Comparison of ENCODE assay signal across 8 cellular contexts in the genomic region with DNA sequence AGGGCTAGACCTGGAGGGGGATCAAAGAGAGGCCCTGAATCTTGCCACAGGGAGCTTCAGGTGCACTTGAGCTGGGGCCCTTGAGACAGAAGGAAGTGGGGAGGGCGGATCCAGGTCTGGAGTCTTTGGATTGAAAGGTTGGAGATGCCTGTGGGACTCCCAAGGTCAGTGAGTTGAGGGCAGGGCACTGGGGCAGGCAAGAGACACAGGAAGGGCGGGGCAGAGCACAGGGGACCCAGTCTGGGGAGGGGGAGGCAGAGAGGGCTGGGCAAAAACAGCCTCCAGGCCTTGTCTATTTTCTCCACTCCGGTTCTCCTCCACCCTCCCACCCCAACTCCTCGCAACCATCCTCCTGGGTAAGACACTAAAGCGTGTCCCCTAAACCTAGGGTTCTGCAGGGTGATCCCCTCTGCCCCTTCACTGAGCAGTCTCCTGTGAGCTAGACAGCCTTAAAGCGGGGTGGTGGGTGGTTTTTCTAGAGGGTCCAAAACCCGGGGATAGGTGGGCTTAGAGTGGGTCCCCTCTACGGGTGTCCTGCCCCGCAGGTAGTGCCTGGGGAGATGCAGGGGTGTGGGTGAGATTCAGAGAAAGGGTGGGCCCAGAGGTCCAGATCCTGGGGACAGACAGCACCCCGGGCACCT. TPM values are rescaled to one million over a fixed set of nuclear protein-coding genes. Genes with fewer than 3 reads are reported as not detected.
DNase-seq lines count a peak whose midpoint lies in the region; ATAC-seq and TF ChIP-seq lines count a peak whose summit lies in the region.

No MANE protein-coding gene starts in this region.

- DNase-seq in GM06990 (ENCODE audit: extremely low read depth, insufficient read length) (no peak), fibroblast of the aortic adventitia (ENCODE audit: low read depth) (no peak), psoas muscle (peak in 1 of 2 donors; percentile 44), SK-N-DZ (ENCODE audit: low spot score) (no peak), NCI-H2227 treated with DMSO at 0.1 percent for 48 hours (lab: John Stamatoyannopoulos, UW) (no peak)

- TF ChIP-seq CTCF in GM06990 (IDR thresholded peaks at IDR 0.05; ENCODE audit: insufficient read depth, low read length, poor library complexity, severe bottlenecking): no peak
- TF ChIP-seq CTCF in fibroblast of the aortic adventitia (IDR thresholded peaks at IDR 0.05; ENCODE audit: insufficient read depth, low read length): no peak
- no peak for TF ChIP-seq CTCF in psoas muscle (IDR thresholded peaks at IDR 0.05)

- H3K27ac ChIP-seq in psoas muscle: peak overlapping the region; percentile 53

- TF ChIP-seq POLR2A in GM18505 (IDR thresholded peaks at IDR 0.05; ENCODE audit: borderline replicate concordance, extremely low read depth, insufficient read depth, insufficient read length): no peak

- H3K4me1 ChIP-seq in psoas muscle: peaks cover 37% of the 10 kb centered on the region

- no peaks in the 10 kb centered on the region for H3K27me3 ChIP-seq in GM06990 (replicated peaks; ENCODE audit: control insufficient read depth, insufficient read depth, low read length)
- no peaks in the 10 kb centered on the region for H3K27me3 ChIP-seq in psoas muscle (ENCODE audit: insufficient read depth in 3 of 3, low read length in 2 of 3)

- H3K9me3 ChIP-seq in psoas muscle: peaks cover 5% of the 10 kb centered on the region

- H3K36me3 ChIP-seq in GM06990 (ENCODE audit: control insufficient read depth, insufficient read depth, low read length) (no peaks in the 10 kb centered on the region), psoas muscle (ENCODE audit: insufficient read depth in 1 of 2, low read depth in 1 of 2) (no peaks in the 10 kb centered on the region)

- intact Hi-C loops in psoas muscle (cut with DNase I): loop anchor here in 1 of 2 donors (5.0 kb wide), 1 partner anchor 161 kb away; a partner anchor contains a TSS

- peak; percentile 4; the same call in 1 of the 3 replicates for ATAC-seq in SK-N-SH treated with all-trans-retinoic acid at 6 μM for 48 hours
- ATAC-seq in psoas muscle: peak in 1 of 4 donors; percentile 0
- ATAC-seq in GM18505 (IDR thresholded peaks at IDR 0.05; ENCODE audit: unreplicated experiment): no peak
- ATAC-seq in HG02798 (IDR thresholded peaks at IDR 0.05; ENCODE audit: poor library complexity, unreplicated experiment): no peak

- 48 to 51% (median 49%) methylated on average over 9 to 10 of the region's 10 CpGs for WGBS in psoas muscle, 3 donors

- H3K4me3 ChIP-seq in GM06990 (replicated peaks; ENCODE audit: low read depth, low read length) (peak overlapping the region; percentile 58), fibroblast of the aortic adventitia (ENCODE audit: low read depth, low read length) (peak overlapping the region; percentile 66), psoas muscle (peak overlapping the region; percentile 62)

TF ChIP-seq in SK-N-SH treated with all-trans-retinoic acid at 6 μM for 48 hours, 23 proteins besides CTCF, POLR2A, EP300 and RAD21:
- TF ChIP-seq GLIS3 (CRISPR knock-in tag; IDR thresholded peaks at IDR 0.05): no peak
- no peak for TF ChIP-seq ISL1 (CRISPR knock-in tag; IDR thresholded peaks at IDR 0.05)
- no peak for TF ChIP-seq ZNF8 (CRISPR knock-in tag; IDR thresholded peaks at IDR 0.05)
- TF ChIP-seq ZC3H10 (CRISPR knock-in tag; IDR thresholded peaks at IDR 0.05): no peak
TF ChIP-seq in SK-N-SH treated with all-trans-retinoic acid at 6 μM for 48 hours: peak in this region for 0.

RNA-seq across cellular contexts. Expression of a gene that starts 38.6 kb away (rescaled TPM):
- total RNA-seq in fibroblast of the aortic adventitia (ENCODE audit: low replicate concordance) (1.1 and 4.3 TPM in 2 replicates), psoas muscle (under 1 TPM; 0.10 to 0.39 (median 0.20) TPM)
- under 1 TPM; 0.09 to 0.18 (median 0.18) TPM for polyA plus RNA-seq in psoas muscle
- 0.32 TPM in 2 replicates for polyA plus RNA-seq in SK-N-DZ (2014; cell fraction: cytosol; rRNA removed)
- 0.56 and 1.6 TPM in 2 replicates for polyA plus RNA-seq in SK-N-DZ (2014; cell fraction: nucleus; rRNA removed)

RNA-seq across cellular contexts. Expression of a gene that starts 44.2 kb away (rescaled TPM):
- total RNA-seq in fibroblast of the aortic adventitia (ENCODE audit: low replicate concordance): 11.7 and 25.1 TPM in 2 replicates
- 10 to 100 TPM; 17.8 to 39.3 (median 36.9) TPM for total RNA-seq in psoas muscle
- polyA plus RNA-seq in psoas muscle: 10 to 100 TPM; 11.3 to 16.6 (median 11.3) TPM
- polyA plus RNA-seq in SK-N-DZ (2014; cell fraction: cytosol; rRNA removed): 28.9 and 29.1 TPM in 2 replicates
- 45.5 and 75.0 TPM in 2 replicates for polyA plus RNA-seq in SK-N-DZ (2014; cell fraction: nucleus; rRNA removed)
